Comparison of ENCODE assay signal across 8 cellular contexts in the genomic region with DNA sequence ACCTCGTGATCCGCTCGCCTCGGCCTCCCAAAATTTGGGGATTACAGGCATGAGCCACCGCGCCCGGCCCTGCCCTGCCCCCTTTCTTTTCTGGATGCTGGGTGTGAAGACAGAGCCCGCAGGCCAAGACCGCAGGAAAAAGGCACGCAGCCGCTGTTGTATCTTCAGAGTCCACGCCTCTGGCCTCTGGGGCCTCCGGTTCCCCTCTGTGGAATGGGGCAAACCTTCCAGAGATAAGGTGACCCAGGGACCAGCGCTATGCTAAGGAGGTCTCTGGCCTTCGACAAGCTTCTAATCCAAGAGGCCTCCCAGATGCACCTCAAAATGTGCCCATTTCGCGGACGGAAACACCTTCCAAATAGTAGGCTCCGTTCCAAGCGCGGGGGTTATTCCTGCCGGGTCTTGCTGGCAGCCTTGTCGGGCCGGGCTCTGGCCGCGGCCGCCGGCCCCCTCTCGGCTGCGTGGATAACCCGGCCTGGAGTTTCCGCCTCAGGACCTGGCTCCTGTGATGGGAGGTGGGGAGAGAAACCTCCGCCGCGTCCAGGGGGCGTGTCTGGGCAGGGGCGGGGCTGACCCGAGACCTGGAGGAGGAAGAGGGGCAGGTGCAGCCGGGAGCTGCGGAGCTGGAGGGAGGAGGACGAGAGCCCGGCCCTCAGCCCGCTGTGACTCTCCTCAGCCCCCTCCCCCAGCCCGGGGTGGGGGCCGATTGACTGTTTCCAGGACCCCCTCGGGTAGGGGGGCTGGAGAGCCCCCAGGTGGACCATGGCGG. TPM values are rescaled to one million over a fixed set of nuclear protein-coding genes. Genes with fewer than 3 reads are reported as not detected.
DNase-seq lines count a peak whose midpoint lies in the region; ATAC-seq and TF ChIP-seq lines count a peak whose summit lies in the region.

No MANE protein-coding gene starts in this region.

- 17% methylated on average over 47 of the region's 47 CpGs for WGBS in urinary bladder

- intact Hi-C loops in posterior vena cava (cut with DNase I), result no loop called here

- no peaks in the 10 kb centered on the region for H3K9me3 ChIP-seq in cardiac muscle cell (ENCODE audit: low read depth)

- POLR2A ChIA-PET in activated naive CD8-positive, alpha-beta T cell treated with anti-CD3 and anti-CD28 coated beads, Interleukin-2, amount 10 ng/mL, durations not matched to agents 7 days and 5 days (lab: Charles Lee), result interaction anchor here (0.6 kb wide), 1 partner anchor 136 kb away, joined by 3 read pairs; the partner anchor contains the start of gene GIPC3

- H3K27ac ChIP-seq in cardiac muscle cell (no peak overlapping the region), urinary bladder (ENCODE audit: low read depth) (no peak overlapping the region)

- H3K27me3 ChIP-seq in cardiac muscle cell, result peaks cover 22% of the 10 kb centered on the region

- DNase-seq in EL, result peak; percentile 75
- DNase-seq in NCI-H1092 (lab: John Stamatoyannopoulos, UW), result peak; percentile 69
- peak; percentile 81 for DNase-seq in SKM-1 treated with dmso at 0.1 percent for 144 hours (lab: John Stamatoyannopoulos, UW; ENCODE audit: unreplicated experiment)
- DNase-seq in activated naive CD8-positive, alpha-beta T cell treated with anti-CD3 and anti-CD28 coated beads, Interleukin-2, amount 10 ng/mL, durations not matched to agents 7 days and 5 days, result peak; percentile 87
- DNase-seq in cardiac muscle cell (ENCODE audit: low read depth in 1 of 2, low spot score in 1 of 2), result peak; percentile 90 to 93
- peak; percentile 92 for DNase-seq in posterior vena cava (ENCODE audit: low spot score)

- H3K9me3 Mint-ChIP-seq in activated naive CD8-positive, alpha-beta T cell treated with anti-CD3 and anti-CD28 coated beads, Interleukin-2, amount 10 ng/mL, durations not matched to agents 7 days and 5 days, result no peaks in the 10 kb centered on the region

- peaks cover 5% of the 10 kb centered on the region for H3K4me1 Mint-ChIP-seq in activated naive CD8-positive, alpha-beta T cell treated with anti-CD3 and anti-CD28 coated beads, Interleukin-2, amount 10 ng/mL, durations not matched to agents 7 days and 5 days

- peaks cover 44% of the 10 kb centered on the region for H3K27me3 Mint-ChIP-seq in activated naive CD8-positive, alpha-beta T cell treated with anti-CD3 and anti-CD28 coated beads, Interleukin-2, amount 10 ng/mL, durations not matched to agents 7 days and 5 days

- H3K4me1 ChIP-seq in cardiac muscle cell (ENCODE audit: low read depth), result no peaks in the 10 kb centered on the region
- H3K4me1 ChIP-seq in urinary bladder (ENCODE audit: insufficient read depth), result peaks cover 5% of the 10 kb centered on the region

- H3K4me3 ChIP-seq in cardiac muscle cell (peak overlapping the region; percentile 21), urinary bladder (ENCODE audit: low read depth, low read length) (peak overlapping the region; percentile 34)

- no peaks in the 10 kb centered on the region for H3K36me3 Mint-ChIP-seq in activated naive CD8-positive, alpha-beta T cell treated with anti-CD3 and anti-CD28 coated beads, Interleukin-2, amount 10 ng/mL, durations not matched to agents 7 days and 5 days

- peak overlapping the region; percentile 55 for H3K4me3 Mint-ChIP-seq in activated naive CD8-positive, alpha-beta T cell treated with anti-CD3 and anti-CD28 coated beads, Interleukin-2, amount 10 ng/mL, durations not matched to agents 7 days and 5 days

- H3K36me3 ChIP-seq in cardiac muscle cell (no peaks in the 10 kb centered on the region), urinary bladder (ENCODE audit: insufficient read depth) (no peaks in the 10 kb centered on the region)

- peak; percentile 84 for ATAC-seq in activated naive CD8-positive, alpha-beta T cell treated with anti-CD3 and anti-CD28 coated beads, Interleukin-2, amount 10 ng/mL, durations not matched to agents 7 days and 5 days (ENCODE audit: low read depth)
- ATAC-seq in GM19397 (IDR thresholded peaks at IDR 0.05; ENCODE audit: unreplicated experiment), result no peak

- TF ChIP-seq CTCF in cardiac muscle cell (IDR thresholded peaks at IDR 0.05; ENCODE audit: low read depth, low read length), result no peak

- no peak overlapping the region for H3K27ac Mint-ChIP-seq in activated naive CD8-positive, alpha-beta T cell treated with anti-CD3 and anti-CD28 coated beads, Interleukin-2, amount 10 ng/mL, durations not matched to agents 7 days and 5 days

RNA-seq across cellular contexts. Expression of gene TJP3, which starts 13.1 kb away (rescaled TPM):
- 1 to 10 TPM; 5.2 to 7.6 TPM for total RNA-seq in activated naive CD8-positive, alpha-beta T cell treated with anti-CD3 and anti-CD28 coated beads, Interleukin-2, amount 10 ng/mL, durations not matched to agents 7 days and 5 days
- total RNA-seq in cardiac muscle cell, result 2.8 and 5.2 TPM in 2 replicates
- 3.0 and 5.0 TPM in 2 replicates for polyA plus RNA-seq in cardiac muscle cell
- under 1 TPM in 1 of 2 donors, not detected in 1; 0.10 TPM for total RNA-seq in posterior vena cava
- total RNA-seq in urinary bladder, result 3.1 TPM
- 2.8 TPM for polyA plus RNA-seq in urinary bladder

RNA-seq across cellular contexts. Expression of gene PIP5K1C, which starts 21.0 kb away (rescaled TPM):
- total RNA-seq in activated naive CD8-positive, alpha-beta T cell treated with anti-CD3 and anti-CD28 coated beads, Interleukin-2, amount 10 ng/mL, durations not matched to agents 7 days and 5 days, result 10 to 100 TPM; 18.9 to 23.5 TPM
- total RNA-seq in cardiac muscle cell (24.1 and 28.4 TPM in 2 replicates), posterior vena cava (10 to 100 TPM; 80.9 to 85.4 TPM), urinary bladder (17.1 TPM)
- polyA plus RNA-seq in cardiac muscle cell (21.0 and 21.8 TPM in 2 replicates), urinary bladder (60.8 TPM)

RNA-seq across cellular contexts. Expression of gene APBA3, which starts 40.2 kb away (rescaled TPM):
- 10 to 100 TPM; 54.5 to 61.9 TPM for total RNA-seq in activated naive CD8-positive, alpha-beta T cell treated with anti-CD3 and anti-CD28 coated beads, Interleukin-2, amount 10 ng/mL, durations not matched to agents 7 days and 5 days
- total RNA-seq in cardiac muscle cell, result 39.9 and 49.4 TPM in 2 replicates
- polyA plus RNA-seq in cardiac muscle cell, result 29.4 and 34.3 TPM in 2 replicates
- 10 to 100 TPM; 10.5 to 13.1 TPM for total RNA-seq in posterior vena cava
- total RNA-seq in urinary bladder, result 10.4 TPM
- polyA plus RNA-seq in urinary bladder, result 21.7 TPM

RNA-seq across cellular contexts. Expression of gene MRPL54, which starts 41.2 kb away (rescaled TPM):
- 10 to 100 TPM; 68.9 to 73.9 TPM for total RNA-seq in activated naive CD8-positive, alpha-beta T cell treated with anti-CD3 and anti-CD28 coated beads, Interleukin-2, amount 10 ng/mL, durations not matched to agents 7 days and 5 days
- total RNA-seq in cardiac muscle cell (37.9 and 57.8 TPM in 2 replicates), posterior vena cava (10 to 100 TPM; 45.3 to 58.8 TPM), urinary bladder (23.0 TPM)
- polyA plus RNA-seq in cardiac muscle cell (81.5 and 91.2 TPM in 2 replicates), urinary bladder (61.9 TPM)

RNA-seq across cellular contexts. Expression of gene RAX2, which starts 50.7 kb away (rescaled TPM):
- total RNA-seq in activated naive CD8-positive, alpha-beta T cell treated with anti-CD3 and anti-CD28 coated beads, Interleukin-2, amount 10 ng/mL, durations not matched to agents 7 days and 5 days, result not detected
- total RNA-seq in cardiac muscle cell (not detected in 2 replicates), posterior vena cava (not detected), urinary bladder (not detected)
- polyA plus RNA-seq in cardiac muscle cell (not detected in 2 replicates), urinary bladder (not detected)
